8 cellular contexts compared by ENCODE assay signal in genomic region chr15:90557651-90558084, GRCh38. TPM values are rescaled to one million over a fixed set of nuclear protein-coding genes. Genes with fewer than 3 reads are reported as not detected.
DNase-seq lines count a peak whose midpoint lies in the region; ATAC-seq and TF ChIP-seq lines count a peak whose summit lies in the region.

No MANE protein-coding gene starts in this region.

- no peak overlapping the region for H2BK12ac ChIP-seq in neuronal stem cell (ENCODE audit: low read length)

- H4K20me1 ChIP-seq in BLaER1, result peaks cover 30% of the 10 kb centered on the region
- no peaks in the 10 kb centered on the region for H4K20me1 ChIP-seq in fibroblast of lung (ENCODE audit: control insufficient read depth, extremely low read depth, insufficient read depth, low read length)

- in situ Hi-C loops in GM13976 (cut with MboI; ENCODE audit: low sequenced_read_pairs, unreplicated experiment), result no loop called here

- H3K36me3 ChIP-seq in BLaER1 (peaks cover 26% of the 10 kb centered on the region), fibroblast of lung (ENCODE audit: control insufficient read depth, insufficient read depth, low read length) (no peaks in the 10 kb centered on the region), neuronal stem cell (replicated peaks in 1 of 2; ENCODE audit: control insufficient read depth in 2 of 2, insufficient read depth in 2 of 2, low read length in 2 of 2) (no peaks in the 10 kb centered on the region)

- peaks cover 43% of the 10 kb centered on the region for H3K4me1 ChIP-seq in BLaER1
- peaks cover 28% of the 10 kb centered on the region for H3K4me1 ChIP-seq in fibroblast of lung (ENCODE audit: control insufficient read depth, extremely low read depth, insufficient read depth, low read length)
- H3K4me1 ChIP-seq in neuronal stem cell (ENCODE audit: control insufficient read depth in 2 of 2, insufficient read depth in 1 of 2, low read depth in 1 of 2, low read length in 2 of 2), result peaks cover 12 to 18% of the 10 kb centered on the region in 2 donors

- DNase-seq in fibroblast of lung (ENCODE audit: low read depth in 2 of 2) (peak; percentile 51 to 87), neuronal stem cell (ENCODE audit: low spot score) (no peak), GM13976 (ENCODE audit: low spot score) (no peak)
- no peak for DNase-seq in activated effector memory CD4-positive, alpha-beta T cell treated with anti-CD3 and anti-CD28 coated beads, Interleukin-2, amount 50 U/mL, for 16 hours

- no peak overlapping the region for H2AFZ ChIP-seq in fibroblast of lung (ENCODE audit: low read length)
- no peak overlapping the region for H2AFZ ChIP-seq in neuronal stem cell (ENCODE audit: low read length)

- no CpG with 5 or more reads among the region's 4 CpGs for WGBS in neuronal stem cell (ENCODE audit: extremely low coverage in 2 of 2, insufficient read length in 2 of 2, insufficient replicate concordance in 1 of 2), 2 donors

- no peaks in the 10 kb centered on the region for H3K27me3 ChIP-seq in BLaER1
- no peaks in the 10 kb centered on the region for H3K27me3 ChIP-seq in fibroblast of lung (ENCODE audit: control insufficient read depth, insufficient read depth, low read length)
- no peaks in the 10 kb centered on the region for H3K27me3 ChIP-seq in neuronal stem cell (ENCODE audit: control insufficient read depth in 3 of 3, insufficient read depth in 3 of 3, low read depth in 1 of 3, low read length in 3 of 3)

- no peak overlapping the region for H2AK5ac ChIP-seq in neuronal stem cell (ENCODE audit: low read depth, low read length)

- H3K4ac ChIP-seq in neuronal stem cell (ENCODE audit: low read length), result no peak overlapping the region

- H3K79me2 ChIP-seq in fibroblast of lung (ENCODE audit: control insufficient read depth, insufficient read depth, low read length), result peaks cover 7% of the 10 kb centered on the region

- TF ChIP-seq CTCF in fibroblast of lung (conservative IDR thresholded peaks at IDR 0.05 in 1 of 2, IDR thresholded peaks at IDR 0.05 in 1 of 2; ENCODE audit: low read depth in 1 of 2, low read length in 2 of 2), result no peak
- no peak for TF ChIP-seq CTCF in GM13976 (IDR thresholded peaks at IDR 0.05; ENCODE audit: borderline replicate concordance, control extremely low read depth, extremely low read depth, insufficient read depth, missing control alignments)

- peak overlapping the region; percentile 31 for H3K4me2 ChIP-seq in BLaER1
- H3K4me2 ChIP-seq in fibroblast of lung (ENCODE audit: extremely low read depth, insufficient read depth, low read length), result peak overlapping the region; percentile 20
- no peak overlapping the region for H3K4me2 ChIP-seq in neuronal stem cell (ENCODE audit: insufficient read depth, low read length, poor library complexity, severe bottlenecking)

- H3K9me3 ChIP-seq in BLaER1, result peaks cover 7% of the 10 kb centered on the region
- no peaks in the 10 kb centered on the region for H3K9me3 ChIP-seq in fibroblast of lung (ENCODE audit: control insufficient read depth, insufficient read depth, low read depth, low read length)
- peaks cover 0 to 2% of the 10 kb centered on the region in 2 donors for H3K9me3 ChIP-seq in neuronal stem cell (replicated peaks in 1 of 2; ENCODE audit: control insufficient read depth in 2 of 2, insufficient read depth in 1 of 2, low read depth in 1 of 2, low read length in 2 of 2)

- H2BK120ac ChIP-seq in neuronal stem cell (ENCODE audit: low read depth, low read length), result peak overlapping the region; percentile 49

- peak overlapping the region; percentile 3 for H3K23ac ChIP-seq in neuronal stem cell (ENCODE audit: low read depth, low read length, poor library complexity)

- no peak overlapping the region for H4K91ac ChIP-seq in neuronal stem cell (ENCODE audit: low read depth, low read length, poor library complexity)

- peak overlapping the region; percentile 35; the same call in 1 of the 2 replicates for H3K9ac ChIP-seq in BLaER1
- no peak overlapping the region for H3K9ac ChIP-seq in fibroblast of lung (ENCODE audit: insufficient read depth, low read length)
- no peak overlapping the region for H3K9ac ChIP-seq in neuronal stem cell (ENCODE audit: low read depth, low read length, poor library complexity)

- H2BK5ac ChIP-seq in neuronal stem cell (ENCODE audit: low read length), result peak overlapping the region; percentile 26

- peak overlapping the region; percentile 24 for H3K18ac ChIP-seq in neuronal stem cell (ENCODE audit: low read length)

- H4K8ac ChIP-seq in neuronal stem cell (ENCODE audit: low read depth, low read length), result no peak overlapping the region

- H3K27ac ChIP-seq in BLaER1 (peak overlapping the region; percentile 31; the same call in 1 of the 2 replicates), fibroblast of lung (ENCODE audit: insufficient read depth, low read length) (peak overlapping the region; percentile 55), neuronal stem cell (replicated peaks; ENCODE audit: low read length) (no peak overlapping the region)

- H3K14ac ChIP-seq in neuronal stem cell (ENCODE audit: low read length), result no peak overlapping the region

- peak; percentile 66 for ATAC-seq in SK-N-SH treated with all-trans-retinoic acid at 6 μM for 48 hours
- ATAC-seq in GM21360 (IDR thresholded peaks at IDR 0.05; ENCODE audit: unreplicated experiment), result no peak
- no peak for ATAC-seq in GM18519 (IDR thresholded peaks at IDR 0.05; ENCODE audit: low FRiP score, unreplicated experiment)

- no peak overlapping the region for H2BK15ac ChIP-seq in neuronal stem cell (ENCODE audit: low read length)

- H3K79me1 ChIP-seq in neuronal stem cell (ENCODE audit: low read depth, low read length), result no peaks in the 10 kb centered on the region

- no peak overlapping the region for H3K4me3 ChIP-seq in BLaER1
- no peak overlapping the region for H3K4me3 ChIP-seq in fibroblast of lung (replicated peaks in 1 of 4; ENCODE audit: control extremely low read depth in 1 of 4, insufficient read depth in 1 of 4, low read depth in 3 of 4, low read length in 4 of 4)
- no peak overlapping the region for H3K4me3 ChIP-seq in neuronal stem cell (ENCODE audit: low read length in 2 of 2)

TF ChIP-seq in SK-N-SH treated with all-trans-retinoic acid at 6 μM for 48 hours, 23 proteins besides CTCF, POLR2A, EP300 and RAD21:
- TF ChIP-seq ARNTL (CRISPR knock-in tag; IDR thresholded peaks at IDR 0.05; ENCODE audit: borderline replicate concordance, low read depth) (no peak), POU6F1 (CRISPR knock-in tag; IDR thresholded peaks at IDR 0.05; ENCODE audit: borderline replicate concordance, low read depth) (no peak), CSDC2 (CRISPR knock-in tag; IDR thresholded peaks at IDR 0.05) (0 out of 2 replicates have a peak, but pooled peaks have one; percentile 4), SNAI2 (CRISPR knock-in tag; IDR thresholded peaks at IDR 0.05) (no peak), ZC3H10 (CRISPR knock-in tag; IDR thresholded peaks at IDR 0.05) (no peak), ZNF70 (CRISPR knock-in tag; IDR thresholded peaks at IDR 0.05) (no peak), TSHZ2 (CRISPR knock-in tag; IDR thresholded peaks at IDR 0.05) (no peak), RARB (CRISPR knock-in tag; IDR thresholded peaks at IDR 0.05) (no peak)
TF ChIP-seq in SK-N-SH treated with all-trans-retinoic acid at 6 μM for 48 hours: peak in this region for 1.

RNA-seq across cellular contexts. Expression of gene CRTC3, which starts 27.9 kb away (rescaled TPM):
- total RNA-seq in fibroblast of lung, result 12.3 and 18.3 TPM in 2 replicates
- 18.9 and 23.4 TPM in 2 replicates for polyA plus RNA-seq in fibroblast of lung
- polyA plus RNA-seq in fibroblast of lung (2012), result 13.7 and 21.2 TPM in 2 replicates
- polyA minus RNA-seq in fibroblast of lung (ENCODE audit: low replicate concordance), result 31.0 and 36.9 TPM in 2 replicates
- polyA plus RNA-seq in neuronal stem cell (2013, experiment 1 of 2), result 8.4 TPM
- polyA plus RNA-seq in neuronal stem cell (2013, experiment 2 of 2), result 8.2 TPM

Comparison
In these comparisons a context has a peak if more than half of its experiments do, and no peak if none do; other contexts are left out.
1. DNase-seq: peak in fibroblast of lung (2 of 2); none in neuronal stem cell (single experiment), GM13976 (single experiment) and activated effector memory CD4-positive, alpha-beta T cell treated with anti-CD3 and anti-CD28 coated beads, Interleukin-2, amount 50 U/mL, for 16 hours (single experiment).